In genomic region chr19:808176-808741, GRCh38 we compare ENCODE assay signal across 1 cellular context.
A peak's percentile ranks its signal among the peaks of the same experiment; 100 is the strongest.
TF ChIP-seq lines count a peak whose summit lies in the region.

No MANE protein-coding gene starts in this region.

TF ChIP-seq in HepG2, 621 proteins besides CTCF, POLR2A, EP300 and RAD21:
- no peak for TF ChIP-seq THRA (CRISPR knock-in tag; IDR thresholded peaks at IDR 0.05; ENCODE audit: borderline replicate concordance)
- TF ChIP-seq AGO2 (optimal IDR thresholded peaks at IDR 0.05; ENCODE audit: low read depth, low read length), result peak; percentile 82
- no peak for TF ChIP-seq TEAD3 (CRISPR knock-in tag; optimal IDR thresholded peaks at IDR 0.05; ENCODE audit: borderline replicate concordance)
- TF ChIP-seq PHF20 (CRISPR knock-in tag; IDR thresholded peaks at IDR 0.05), result no peak
- TF ChIP-seq ZNF18 (CRISPR knock-in tag; IDR thresholded peaks at IDR 0.05; ENCODE audit: insufficient replicate concordance), result no peak
- no peak for TF ChIP-seq RBM39 (IDR thresholded peaks at IDR 0.05; ENCODE audit: low read depth, low read length, poor library complexity, severe bottlenecking)
- TF ChIP-seq POLR2G (IDR thresholded peaks at IDR 0.05; ENCODE audit: low read depth, low read length), result 0 out of 2 replicates have a peak, but pooled peaks have one; percentile 6
- no peak for TF ChIP-seq ZBTB1 (CRISPR knock-in tag; IDR thresholded peaks at IDR 0.05; ENCODE audit: borderline replicate concordance)
- TF ChIP-seq IRF2 (CRISPR knock-in tag; IDR thresholded peaks at IDR 0.05), result no peak
- TF ChIP-seq PATZ1 (CRISPR knock-in tag; IDR thresholded peaks at IDR 0.05), result no peak
- peak; percentile 67; the same call in 1 of the 2 replicates for TF ChIP-seq RBFOX2 (IDR thresholded peaks at IDR 0.05; ENCODE audit: low read depth, low read length)
- TF ChIP-seq ZNF724P (CRISPR knock-in tag; IDR thresholded peaks at IDR 0.05; ENCODE audit: borderline replicate concordance), result no peak
- no peak for TF ChIP-seq CREM (IDR thresholded peaks at IDR 0.05)
- TF ChIP-seq CREM (CRISPR knock-in tag; IDR thresholded peaks at IDR 0.05), result no peak
- no peak for TF ChIP-seq ZNF414 (CRISPR knock-in tag; IDR thresholded peaks at IDR 0.05)
- no peak for TF ChIP-seq HINFP (CRISPR knock-in tag; IDR thresholded peaks at IDR 0.05; ENCODE audit: low read depth)
